ENCODE assay signal across 1 cellular context in genomic region chr7:129222064-129222463, GRCh38.
TF ChIP-seq lines count a peak whose summit lies in the region.

No MANE protein-coding gene starts in this region.

TF ChIP-seq in GM23338, 12 proteins besides CTCF, POLR2A, EP300 and RAD21:
- TF ChIP-seq ZNF462 (CRISPR knock-in tag; IDR thresholded peaks at IDR 0.05) = no peak
- no peak for TF ChIP-seq CREB1 (CRISPR knock-in tag; IDR thresholded peaks at IDR 0.05; ENCODE audit: low read depth)
- TF ChIP-seq POLR2AphosphoS5 (IDR thresholded peaks at IDR 0.05; ENCODE audit: low read depth) = no peak
- no peak for TF ChIP-seq EZH2phosphoT487 (IDR thresholded peaks at IDR 0.05; ENCODE audit: unreplicated experiment)
- no peak for TF ChIP-seq ZNF114 (CRISPR knock-in tag; IDR thresholded peaks at IDR 0.05)
- no peak for TF ChIP-seq ZNF331 (CRISPR knock-in tag; IDR thresholded peaks at IDR 0.05; ENCODE audit: low read depth)
- TF ChIP-seq STAT1 (IDR thresholded peaks at IDR 0.05; ENCODE audit: unreplicated experiment) = no peak
- TF ChIP-seq JUNB (IDR thresholded peaks at IDR 0.05; ENCODE audit: unreplicated experiment) = no peak
- TF ChIP-seq ETS1 (IDR thresholded peaks at IDR 0.05) = no peak
- no peak for TF ChIP-seq EZH2 (IDR thresholded peaks at IDR 0.05; ENCODE audit: low read depth, unreplicated experiment)
- TF ChIP-seq NANOG (IDR thresholded peaks at IDR 0.05; ENCODE audit: borderline replicate concordance) = no peak
- no peak for TF ChIP-seq REST (IDR thresholded peaks at IDR 0.05; ENCODE audit: unreplicated experiment)
